7 cellular contexts compared by ENCODE assay signal in the genomic region with DNA sequence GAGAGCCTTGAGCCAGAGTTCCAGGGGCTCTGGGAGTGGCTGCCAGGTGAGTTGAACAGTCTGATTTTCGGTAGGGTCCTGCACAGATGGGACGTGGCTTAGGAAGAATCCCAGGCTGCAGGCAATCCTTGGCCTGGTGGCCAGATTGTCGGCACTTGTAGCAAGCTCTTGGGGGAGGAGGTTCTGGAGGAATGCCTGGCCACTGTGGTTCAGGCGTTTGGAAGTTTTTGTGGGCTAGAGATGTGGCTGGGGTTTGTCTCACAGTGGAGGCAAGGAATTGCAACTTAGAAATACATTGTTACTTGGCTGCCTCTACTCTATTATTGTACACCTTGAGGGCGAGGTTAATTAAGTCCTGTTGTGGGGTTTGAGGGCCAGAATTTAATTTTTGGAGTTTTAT. TPM values are rescaled to one million over a fixed set of nuclear protein-coding genes. Genes with fewer than 3 reads are reported as not detected.
"Had no signal": no experiment of that assay in that cellular context is flagged by ENCODE, and none has a peak within 500 bp of the region (broad histone marks: within the 10 kb centered on the region; RNA-seq: fewer than 3 reads in every experiment).

No MANE protein-coding gene starts in this region.

RNA-seq across cellular contexts. Expression of a gene that starts 21.5 kb away (rescaled TPM):
- total RNA-seq: activated B cell treated with CpG ODN at 0.5 μM for 24 hours; activated CD4-positive, alpha-beta T cell treated with anti-CD3 and anti-CD28 coated beads, Interleukin-2, amount 10 ng/mL, durations not matched to agents 24 days and 14 days; activated CD8-positive, alpha-beta T cell treated with anti-CD3 and anti-CD28 coated beads for 36 hours; activated naive CD4-positive, alpha-beta T cell treated with anti-CD3 and anti-CD28 coated beads for 36 hours; activated naive CD8-positive, alpha-beta T cell treated with anti-CD3 and anti-CD28 coated beads for 36 hours; activated T-helper 1 cell treated with anti-CD3 and anti-CD28 coated beads, Interleukin-12 subunit alpha, Interleukin-12 subunit beta, Interleukin-2, Interleukin-4 antibody, amounts not matched to agents 30 ng/mL and 10 ng/mL and 1 ng/mL, durations not matched to agents 14 hours and 24 hours and 36 hours; cardiac muscle cell had no signal
- polyA plus RNA-seq: cardiac muscle cell had no signal

RNA-seq across cellular contexts. Expression of a gene that starts 57.0 kb away (rescaled TPM):
- total RNA-seq: activated B cell treated with CpG ODN at 0.5 μM for 24 hours; activated T-helper 1 cell treated with anti-CD3 and anti-CD28 coated beads, Interleukin-12 subunit alpha, Interleukin-12 subunit beta, Interleukin-2, Interleukin-4 antibody, amounts not matched to agents 30 ng/mL and 10 ng/mL and 1 ng/mL, durations not matched to agents 14 hours and 24 hours and 36 hours had no signal
